Comparison of ENCODE assay signal across 9 cellular contexts in the genomic region with DNA sequence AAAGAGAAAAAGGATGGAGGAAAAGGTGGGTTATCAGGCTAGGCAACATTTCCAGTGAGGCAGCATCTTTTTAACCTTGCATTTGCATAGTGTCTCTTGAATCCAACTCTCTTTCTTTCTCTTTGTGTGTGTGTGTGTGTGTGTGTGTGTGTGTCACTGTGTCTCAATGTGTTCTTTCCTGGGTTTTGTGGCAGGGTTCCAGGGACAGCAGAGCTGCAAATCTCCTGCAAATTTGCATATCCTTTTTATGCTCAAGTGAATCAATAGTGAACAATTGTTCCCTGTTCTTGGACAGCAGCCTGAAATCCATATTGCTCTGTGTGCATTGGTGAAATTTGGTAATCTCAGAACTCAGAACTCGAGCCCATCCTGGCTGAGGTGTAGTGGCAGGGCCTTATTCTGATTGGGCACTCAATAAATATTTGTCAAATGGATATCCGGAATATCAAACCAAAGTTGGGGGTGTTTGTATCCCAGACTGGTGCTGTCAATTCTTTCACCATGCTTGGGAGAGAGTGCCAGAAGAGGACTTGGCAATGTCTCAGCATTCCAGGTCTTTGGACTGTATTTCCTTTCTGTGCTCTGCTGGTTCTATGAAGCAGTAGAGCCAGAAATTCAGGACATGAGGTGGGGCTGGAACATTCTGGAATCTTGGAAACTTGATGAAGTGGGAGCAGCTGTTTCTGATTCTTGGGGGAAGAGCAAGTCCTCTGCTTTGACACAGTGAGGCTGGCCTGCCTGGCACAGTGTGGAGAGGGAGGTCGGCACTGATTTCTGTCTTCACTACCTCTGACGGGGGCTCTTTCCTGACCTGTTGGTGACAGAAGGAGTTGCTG.
DNase-seq lines count a peak whose midpoint lies in the region; ATAC-seq, FAIRE-seq and TF ChIP-seq lines count a peak whose summit lies in the region.
"Had no signal": no experiment of that assay in that cellular context is flagged by ENCODE, and none has a peak within 500 bp of the region (broad histone marks: within the 10 kb centered on the region; RNA-seq: fewer than 3 reads in every experiment).

No MANE protein-coding gene starts in this region.

- H3K79me2 ChIP-seq in keratinocyte (ENCODE audit: control insufficient read depth, insufficient read depth, low read length): no peaks in the 10 kb centered on the region

- no peaks in the 10 kb centered on the region for H4K20me1 ChIP-seq in keratinocyte (ENCODE audit: control insufficient read depth, extremely low read depth, insufficient read depth, low read length)

- dilution Hi-C loops in keratinocyte (cut with MboI; ENCODE audit: extremely low pct_ligation_motif_present, low sequenced_read_pairs): no loop called here

- no peaks in the 10 kb centered on the region for H3K9me1 ChIP-seq in keratinocyte (ENCODE audit: control insufficient read depth, extremely low read depth, insufficient read depth, low read length)

- H3K4me1 ChIP-seq in keratinocyte (ENCODE audit: control insufficient read depth, extremely low read depth, insufficient read depth, low read length): peaks cover 3% of the 10 kb centered on the region
- H3K4me1 ChIP-seq in subcutaneous abdominal adipose tissue (ENCODE audit: control insufficient read depth in 5 of 5, insufficient read depth in 5 of 5, low read length in 5 of 5): peaks cover 17 to 53% (median 43%) of the 10 kb centered on the region in 5 donors

- TF ChIP-seq RAD21 in Ishikawa (IDR thresholded peaks at IDR 0.05; ENCODE audit: low read depth): no peak

- peak; percentile 76 for FAIRE-seq in keratinocyte (lab: Jason Lieb, UNC)

- no peak overlapping the region for H3K9ac ChIP-seq in keratinocyte (ENCODE audit: control insufficient read depth, extremely low read depth, insufficient read depth, low read length)
- peak overlapping the region in 3 of 5 donors; percentile 30 to 53 (median 33) for H3K9ac ChIP-seq in subcutaneous abdominal adipose tissue (ENCODE audit: low read length in 5 of 5)

- H3K36me3 ChIP-seq in keratinocyte (ENCODE audit: control insufficient read depth in 2 of 2, extremely low read depth in 1 of 2, insufficient read depth in 2 of 2, low read length in 2 of 2) (no peaks in the 10 kb centered on the region), subcutaneous abdominal adipose tissue (ENCODE audit: control insufficient read depth in 5 of 5, insufficient read depth in 5 of 5, low read length in 5 of 5) (peaks cover 0 to 4% (median 0%) of the 10 kb centered on the region in 5 donors)

- H3K9me3 ChIP-seq in keratinocyte (ENCODE audit: control insufficient read depth, low read depth, low read length): no peaks in the 10 kb centered on the region
- no peaks in the 10 kb centered on the region for H3K9me3 ChIP-seq in subcutaneous abdominal adipose tissue (ENCODE audit: control insufficient read depth in 5 of 5, low read length in 5 of 5)

- TF ChIP-seq EP300 in Ishikawa (IDR thresholded peaks at IDR 0.05; ENCODE audit: borderline replicate concordance): peak; percentile 65; the same call in 1 of the 2 replicates

- no peak overlapping the region for H2AFZ ChIP-seq in keratinocyte (ENCODE audit: control insufficient read depth, low read length)

- peak in 38 of 61 donors; percentile 3 to 81 (median 32) for DNase-seq in caudate nucleus (lab: John Stamatoyannopoulos, UW)
- no peak for DNase-seq in keratinocyte (ENCODE audit: low read depth, low spot score)
- no peak for DNase-seq in activated gamma-delta T cell treated with Interleukin-2 at 50 U/mL for 16 hours
- DNase-seq in AML-193 (lab: John Stamatoyannopoulos, UW): no peak
- no peak for DNase-seq in Kasumi-1 (lab: John Stamatoyannopoulos, UW)
- DNase-seq: activated CD8-positive, alpha-beta memory T cell treated with anti-CD3 and anti-CD28 coated beads for 24 hours had no signal

- no peak for ATAC-seq in HG03139 (IDR thresholded peaks at IDR 0.05; ENCODE audit: unreplicated experiment)

- H3K27ac ChIP-seq in caudate nucleus (ENCODE audit: low read depth, low read length) (peak overlapping the region; percentile 63), keratinocyte (ENCODE audit: control insufficient read depth, insufficient read depth, low read length) (no peak overlapping the region), subcutaneous abdominal adipose tissue (ENCODE audit: low read depth, low read length) (peak overlapping the region; percentile 89)

- H3K27me3 ChIP-seq in keratinocyte (ENCODE audit: control insufficient read depth, extremely low read depth, insufficient read depth, low read length) (no peaks in the 10 kb centered on the region), subcutaneous abdominal adipose tissue (ENCODE audit: control insufficient read depth in 5 of 5, insufficient read depth in 4 of 5, low read length in 5 of 5) (no peaks in the 10 kb centered on the region)

- H3K4me3 ChIP-seq in keratinocyte (ENCODE audit: control insufficient read depth in 2 of 3, extremely low read depth in 1 of 3, insufficient read depth in 2 of 3, low read depth in 1 of 3, low read length in 3 of 3): no peak overlapping the region
- H3K4me3 ChIP-seq in subcutaneous abdominal adipose tissue (ENCODE audit: low read depth in 1 of 5, low read length in 5 of 5): no peak overlapping the region

- no peak for TF ChIP-seq CTCF in keratinocyte (optimal IDR thresholded peaks at IDR 0.05 in 1 of 3, IDR thresholded peaks at IDR 0.05 in 1 of 3, conservative IDR thresholded peaks at IDR 0.05 in 1 of 3; ENCODE audit: extremely low read depth in 1 of 3, insufficient read depth in 2 of 3, low read length in 3 of 3)

- H3K4me2 ChIP-seq in keratinocyte (ENCODE audit: control insufficient read depth, extremely low read depth, insufficient read depth, low read depth, low read length): no peak overlapping the region

TF ChIP-seq in Ishikawa, 13 proteins besides CTCF, POLR2A, EP300 and RAD21:
- TF ChIP-seq CREB1 (IDR thresholded peaks at IDR 0.05; ENCODE audit: low read depth) (no peak), CEBPB (IDR thresholded peaks at IDR 0.05) (no peak), TCF12 (IDR thresholded peaks at IDR 0.05; ENCODE audit: low read depth) (peak; percentile 48; the same call in 1 of the 2 replicates), ZBTB7A (IDR thresholded peaks at IDR 0.05; ENCODE audit: low read depth) (no peak), TAF1 (IDR thresholded peaks at IDR 0.05; ENCODE audit: low read depth) (no peak), FOXM1 (IDR thresholded peaks at IDR 0.05; ENCODE audit: borderline replicate concordance, low read depth) (no peak), NFIC (IDR thresholded peaks at IDR 0.05) (peak; percentile 78), TEAD4 (IDR thresholded peaks at IDR 0.05) (peak; percentile 70), YY1 (IDR thresholded peaks at IDR 0.05; ENCODE audit: low read depth) (no peak), EGR1 (IDR thresholded peaks at IDR 0.05) (no peak)
- TF ChIP-seq, protein P1, sequence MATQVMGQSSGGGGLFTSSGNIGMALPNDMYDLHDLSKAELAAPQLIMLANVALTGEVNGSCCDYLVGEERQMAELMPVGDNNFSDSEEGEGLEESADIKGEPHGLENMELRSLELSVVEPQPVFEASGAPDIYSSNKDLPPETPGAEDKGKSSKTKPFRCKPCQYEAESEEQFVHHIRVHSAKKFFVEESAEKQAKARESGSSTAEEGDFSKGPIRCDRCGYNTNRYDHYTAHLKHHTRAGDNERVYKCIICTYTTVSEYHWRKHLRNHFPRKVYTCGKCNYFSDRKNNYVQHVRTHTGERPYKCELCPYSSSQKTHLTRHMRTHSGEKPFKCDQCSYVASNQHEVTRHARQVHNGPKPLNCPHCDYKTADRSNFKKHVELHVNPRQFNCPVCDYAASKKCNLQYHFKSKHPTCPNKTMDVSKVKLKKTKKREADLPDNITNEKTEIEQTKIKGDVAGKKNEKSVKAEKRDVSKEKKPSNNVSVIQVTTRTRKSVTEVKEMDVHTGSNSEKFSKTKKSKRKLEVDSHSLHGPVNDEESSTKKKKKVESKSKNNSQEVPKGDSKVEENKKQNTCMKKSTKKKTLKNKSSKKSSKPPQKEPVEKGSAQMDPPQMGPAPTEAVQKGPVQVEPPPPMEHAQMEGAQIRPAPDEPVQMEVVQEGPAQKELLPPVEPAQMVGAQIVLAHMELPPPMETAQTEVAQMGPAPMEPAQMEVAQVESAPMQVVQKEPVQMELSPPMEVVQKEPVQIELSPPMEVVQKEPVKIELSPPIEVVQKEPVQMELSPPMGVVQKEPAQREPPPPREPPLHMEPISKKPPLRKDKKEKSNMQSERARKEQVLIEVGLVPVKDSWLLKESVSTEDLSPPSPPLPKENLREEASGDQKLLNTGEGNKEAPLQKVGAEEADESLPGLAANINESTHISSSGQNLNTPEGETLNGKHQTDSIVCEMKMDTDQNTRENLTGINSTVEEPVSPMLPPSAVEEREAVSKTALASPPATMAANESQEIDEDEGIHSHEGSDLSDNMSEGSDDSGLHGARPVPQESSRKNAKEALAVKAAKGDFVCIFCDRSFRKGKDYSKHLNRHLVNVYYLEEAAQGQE (IDR thresholded peaks at IDR 0.05; ENCODE audit: low read depth): no peak
- TF ChIP-seq, protein P2, sequence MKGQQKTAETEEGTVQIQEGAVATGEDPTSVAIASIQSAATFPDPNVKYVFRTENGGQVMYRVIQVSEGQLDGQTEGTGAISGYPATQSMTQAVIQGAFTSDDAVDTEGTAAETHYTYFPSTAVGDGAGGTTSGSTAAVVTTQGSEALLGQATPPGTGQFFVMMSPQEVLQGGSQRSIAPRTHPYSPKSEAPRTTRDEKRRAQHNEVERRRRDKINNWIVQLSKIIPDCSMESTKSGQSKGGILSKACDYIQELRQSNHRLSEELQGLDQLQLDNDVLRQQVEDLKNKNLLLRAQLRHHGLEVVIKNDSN (IDR thresholded peaks at IDR 0.05): no peak
- TF ChIP-seq, protein P3, sequence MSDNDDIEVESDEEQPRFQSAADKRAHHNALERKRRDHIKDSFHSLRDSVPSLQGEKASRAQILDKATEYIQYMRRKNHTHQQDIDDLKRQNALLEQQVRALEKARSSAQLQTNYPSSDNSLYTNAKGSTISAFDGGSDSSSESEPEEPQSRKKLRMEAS (IDR thresholded peaks at IDR 0.05): peak; percentile 70

Comparison
In these comparisons a context has a peak if more than half of its experiments do, and no peak if none do; other contexts are left out.
1. DNase-seq: peak in caudate nucleus (38 of 61); none in keratinocyte (single experiment), activated gamma-delta T cell treated with Interleukin-2 at 50 U/mL for 16 hours (single experiment), AML-193 (0 of 2) and Kasumi-1 (0 of 2).